ENCODE assay signal across 15 cellular contexts in the genomic region with DNA sequence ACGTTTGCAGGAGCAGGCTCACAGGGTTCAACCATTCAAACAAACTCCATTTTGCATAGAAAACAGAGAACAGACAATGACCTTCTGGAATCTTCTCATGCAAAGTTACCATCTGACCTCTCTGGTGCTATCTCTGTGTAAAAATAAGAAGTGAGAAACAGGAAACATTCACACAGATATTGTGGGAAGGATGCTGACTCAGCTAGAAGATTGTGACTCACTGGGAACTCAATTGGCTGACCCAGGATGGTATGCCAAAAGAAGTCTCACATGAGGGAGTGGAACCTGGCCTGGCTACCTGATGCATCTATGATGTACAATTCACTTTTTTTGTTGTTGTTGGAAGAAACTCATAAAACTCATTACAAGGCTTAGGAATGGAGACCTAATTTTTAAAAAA.
DNase-seq lines count a peak whose midpoint lies in the region; ATAC-seq and TF ChIP-seq lines count a peak whose summit lies in the region.
"Had no signal": no experiment of that assay in that cellular context is flagged by ENCODE, and none has a peak within 500 bp of the region (broad histone marks: within the 10 kb centered on the region; RNA-seq: fewer than 3 reads in every experiment).

No MANE protein-coding gene starts in this region.

- H3K9me3 ChIP-seq in RWPE2 (ENCODE audit: severe bottlenecking), result no peaks in the 10 kb centered on the region
- H3K9me3 ChIP-seq: Caco-2 had no signal

- DNase-seq in HFF-Myc (ENCODE audit: extremely low read depth, low read depth) (peak; percentile 29), RWPE2 (ENCODE audit: low spot score) (peak; percentile 59), fibroblast of gingiva (ENCODE audit: low read depth) (peak; percentile 14), smooth muscle cell of the brain vasculature (ENCODE audit: low read depth, low spot score) (peak; percentile 47), NCI-H526 (lab: John Stamatoyannopoulos, UW) (no peak)
- DNase-seq: activated CD8-positive, alpha-beta memory T cell treated with anti-CD3 and anti-CD28 coated beads, Interleukin-2, amount 50 U/mL, for 4 hours; Caco-2; NCI-H1930; NCI-H774; SHP77 treated with DMSO at 0.1 percent for 48 hours; small intestine had no signal

- H3K4me3 ChIP-seq in HFF-Myc (replicated peaks; ENCODE audit: low read depth, low read length) (no peak overlapping the region), RWPE2 (ENCODE audit: severe bottlenecking) (no peak overlapping the region)

- no peaks in the 10 kb centered on the region for H3K27me3 ChIP-seq in RWPE2 (ENCODE audit: insufficient read depth, poor library complexity, severe bottlenecking)

- peak; percentile 97 for ATAC-seq in RWPE2 (ENCODE audit: low read depth)
- no peak for ATAC-seq in GM18867 (IDR thresholded peaks at IDR 0.05; ENCODE audit: unreplicated experiment)
- no peak for ATAC-seq in HG02571 (IDR thresholded peaks at IDR 0.05; ENCODE audit: unreplicated experiment)
- ATAC-seq: activated naive CD4-positive, alpha-beta T cell treated with anti-CD3 and anti-CD28 coated beads, Interleukin-2, amount 50 U/mL, for 72 hours had no signal

- no peaks in the 10 kb centered on the region for H3K36me3 ChIP-seq in RWPE2 (ENCODE audit: low read depth)

- H3K4me1 ChIP-seq in RWPE2 (ENCODE audit: insufficient read depth, poor library complexity, severe bottlenecking), result peaks cover 12% of the 10 kb centered on the region
- H3K4me1 ChIP-seq: Caco-2 had no signal

- TF ChIP-seq CTCF in HFF-Myc (IDR thresholded peaks at IDR 0.05; ENCODE audit: low read depth, low read length, missing control alignments), result no peak
- no peak for TF ChIP-seq CTCF in RWPE2 (IDR thresholded peaks at IDR 0.05; ENCODE audit: poor library complexity, severe bottlenecking)

- H3K27ac ChIP-seq in RWPE2 (ENCODE audit: poor library complexity, severe bottlenecking), result peak overlapping the region; percentile 37
- H3K27ac ChIP-seq: VCaP had no signal

Comparison
In these comparisons a context has a peak if more than half of its experiments do, and no peak if none do; other contexts are left out.
1. DNase-seq: peak in HFF-Myc (single experiment), RWPE2 (single experiment), fibroblast of gingiva (single experiment) and smooth muscle cell of the brain vasculature (single experiment); none in NCI-H526 (0 of 2).